1 cellular context compared by ENCODE assay signal in genomic region chr16:70685938-70686375, GRCh38.
TF ChIP-seq lines count a peak whose summit lies in the region.

A gene with protein sequence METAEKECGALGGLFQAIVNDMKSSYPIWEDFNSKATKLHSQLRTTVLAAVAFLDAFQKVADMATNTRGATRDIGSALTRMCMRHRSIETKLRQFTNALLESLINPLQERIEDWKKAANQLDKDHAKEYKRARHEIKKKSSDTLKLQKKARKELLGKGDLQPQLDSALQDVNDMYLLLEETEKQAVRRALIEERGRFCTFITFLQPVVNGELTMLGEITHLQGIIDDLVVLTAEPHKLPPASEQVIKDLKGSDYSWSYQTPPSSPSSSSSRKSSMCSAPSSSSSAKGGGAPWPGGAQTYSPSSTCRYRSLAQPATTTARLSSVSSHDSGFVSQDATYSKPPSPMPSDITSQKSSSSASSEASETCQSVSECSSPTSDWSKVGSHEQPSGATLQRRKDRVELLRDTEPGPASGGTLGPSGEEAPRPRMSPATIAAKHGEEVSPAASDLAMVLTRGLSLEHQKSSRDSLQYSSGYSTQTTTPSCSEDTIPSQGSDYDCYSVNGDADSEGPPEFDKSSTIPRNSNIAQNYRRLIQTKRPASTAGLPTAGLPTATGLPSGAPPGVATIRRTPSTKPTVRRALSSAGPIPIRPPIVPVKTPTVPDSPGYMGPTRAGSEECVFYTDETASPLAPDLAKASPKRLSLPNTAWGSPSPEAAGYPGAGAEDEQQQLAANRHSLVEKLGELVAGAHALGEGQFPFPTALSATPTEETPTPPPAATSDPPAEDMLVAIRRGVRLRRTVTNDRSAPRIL (minus strand): TSS chr16:70686053. CDS start chr16:70685791, 262 bp downstream.

TF ChIP-seq in HepG2, 621 proteins besides CTCF, POLR2A, EP300 and RAD21 (continued from another document and continues in another):
- TF ChIP-seq, protein P1, sequence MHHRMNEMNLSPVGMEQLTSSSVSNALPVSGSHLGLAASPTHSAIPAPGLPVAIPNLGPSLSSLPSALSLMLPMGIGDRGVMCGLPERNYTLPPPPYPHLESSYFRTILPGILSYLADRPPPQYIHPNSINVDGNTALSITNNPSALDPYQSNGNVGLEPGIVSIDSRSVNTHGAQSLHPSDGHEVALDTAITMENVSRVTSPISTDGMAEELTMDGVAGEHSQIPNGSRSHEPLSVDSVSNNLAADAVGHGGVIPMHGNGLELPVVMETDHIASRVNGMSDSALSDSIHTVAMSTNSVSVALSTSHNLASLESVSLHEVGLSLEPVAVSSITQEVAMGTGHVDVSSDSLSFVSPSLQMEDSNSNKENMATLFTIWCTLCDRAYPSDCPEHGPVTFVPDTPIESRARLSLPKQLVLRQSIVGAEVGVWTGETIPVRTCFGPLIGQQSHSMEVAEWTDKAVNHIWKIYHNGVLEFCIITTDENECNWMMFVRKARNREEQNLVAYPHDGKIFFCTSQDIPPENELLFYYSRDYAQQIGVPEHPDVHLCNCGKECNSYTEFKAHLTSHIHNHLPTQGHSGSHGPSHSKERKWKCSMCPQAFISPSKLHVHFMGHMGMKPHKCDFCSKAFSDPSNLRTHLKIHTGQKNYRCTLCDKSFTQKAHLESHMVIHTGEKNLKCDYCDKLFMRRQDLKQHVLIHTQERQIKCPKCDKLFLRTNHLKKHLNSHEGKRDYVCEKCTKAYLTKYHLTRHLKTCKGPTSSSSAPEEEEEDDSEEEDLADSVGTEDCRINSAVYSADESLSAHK (CRISPR knock-in tag; IDR thresholded peaks at IDR 0.05; ENCODE audit: borderline replicate concordance) = no peak
- 0 out of 2 replicates have a peak, but pooled peaks have one; percentile 45 for TF ChIP-seq ZNF121 (CRISPR knock-in tag; IDR thresholded peaks at IDR 0.05)
- no peak for TF ChIP-seq SCMH1 (CRISPR knock-in tag; IDR thresholded peaks at IDR 0.05; ENCODE audit: borderline replicate concordance)
- TF ChIP-seq, protein P2, sequence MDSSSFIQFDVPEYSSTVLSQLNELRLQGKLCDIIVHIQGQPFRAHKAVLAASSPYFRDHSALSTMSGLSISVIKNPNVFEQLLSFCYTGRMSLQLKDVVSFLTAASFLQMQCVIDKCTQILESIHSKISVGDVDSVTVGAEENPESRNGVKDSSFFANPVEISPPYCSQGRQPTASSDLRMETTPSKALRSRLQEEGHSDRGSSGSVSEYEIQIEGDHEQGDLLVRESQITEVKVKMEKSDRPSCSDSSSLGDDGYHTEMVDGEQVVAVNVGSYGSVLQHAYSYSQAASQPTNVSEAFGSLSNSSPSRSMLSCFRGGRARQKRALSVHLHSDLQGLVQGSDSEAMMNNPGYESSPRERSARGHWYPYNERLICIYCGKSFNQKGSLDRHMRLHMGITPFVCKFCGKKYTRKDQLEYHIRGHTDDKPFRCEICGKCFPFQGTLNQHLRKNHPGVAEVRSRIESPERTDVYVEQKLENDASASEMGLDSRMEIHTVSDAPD (CRISPR knock-in tag; IDR thresholded peaks at IDR 0.05) = no peak
- no peak for TF ChIP-seq RARA (CRISPR knock-in tag; IDR thresholded peaks at IDR 0.05)
- TF ChIP-seq ZNF251 (CRISPR knock-in tag; IDR thresholded peaks at IDR 0.05) = no peak
- no peak for TF ChIP-seq ZSCAN12 (CRISPR knock-in tag; IDR thresholded peaks at IDR 0.05)
- no peak for TF ChIP-seq ZNF891 (CRISPR knock-in tag; IDR thresholded peaks at IDR 0.05)
- TF ChIP-seq TGIF2 (CRISPR knock-in tag; IDR thresholded peaks at IDR 0.05) = no peak
- no peak; the same call in 1 of the 2 replicates for TF ChIP-seq KDM3A (CRISPR knock-in tag; IDR thresholded peaks at IDR 0.05; ENCODE audit: low read depth)
- peak; percentile 9; the same call in 1 of the 2 replicates for TF ChIP-seq MIXL1 (CRISPR knock-in tag; IDR thresholded peaks at IDR 0.05)
- TF ChIP-seq ZC3H13 (CRISPR knock-in tag; IDR thresholded peaks at IDR 0.05) = peak; percentile 90
- peak; percentile 56; the same call in 1 of the 2 replicates for TF ChIP-seq MAF1 (CRISPR knock-in tag; IDR thresholded peaks at IDR 0.05; ENCODE audit: borderline replicate concordance)
- TF ChIP-seq, protein P3, sequence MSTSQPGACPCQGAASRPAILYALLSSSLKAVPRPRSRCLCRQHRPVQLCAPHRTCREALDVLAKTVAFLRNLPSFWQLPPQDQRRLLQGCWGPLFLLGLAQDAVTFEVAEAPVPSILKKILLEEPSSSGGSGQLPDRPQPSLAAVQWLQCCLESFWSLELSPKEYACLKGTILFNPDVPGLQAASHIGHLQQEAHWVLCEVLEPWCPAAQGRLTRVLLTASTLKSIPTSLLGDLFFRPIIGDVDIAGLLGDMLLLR (CRISPR knock-in tag; IDR thresholded peaks at IDR 0.05) = no peak
- TF ChIP-seq HOMEZ (CRISPR knock-in tag; IDR thresholded peaks at IDR 0.05; ENCODE audit: low read depth) = no peak
- peak; percentile 86 for TF ChIP-seq MED1 (CRISPR knock-in tag; IDR thresholded peaks at IDR 0.05)
- no peak for TF ChIP-seq TAF1 (CRISPR knock-in tag; IDR thresholded peaks at IDR 0.05)
- TF ChIP-seq, protein P4, sequence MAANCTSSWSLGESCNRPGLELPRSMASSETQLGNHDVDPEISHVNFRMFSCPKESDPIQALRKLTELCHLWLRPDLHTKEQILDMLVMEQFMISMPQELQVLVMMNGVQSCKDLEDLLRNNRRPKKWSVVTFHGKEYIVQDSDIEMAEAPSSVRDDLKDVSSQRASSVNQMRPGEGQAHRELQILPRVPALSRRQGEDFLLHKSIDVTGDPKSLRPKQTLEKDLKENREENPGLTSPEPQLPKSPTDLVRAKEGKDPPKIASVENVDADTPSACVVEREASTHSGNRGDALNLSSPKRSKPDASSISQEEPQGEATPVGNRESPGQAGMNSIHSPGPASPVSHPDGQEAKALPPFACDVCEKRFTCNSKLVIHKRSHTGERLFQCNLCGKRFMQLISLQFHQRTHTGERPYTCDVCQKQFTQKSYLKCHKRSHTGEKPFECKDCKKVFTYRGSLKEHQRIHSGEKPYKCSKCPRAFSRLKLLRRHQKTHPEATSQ (CRISPR knock-in tag; IDR thresholded peaks at IDR 0.05; ENCODE audit: borderline replicate concordance) = no peak
- no peak for TF ChIP-seq ZNF589 (CRISPR knock-in tag; conservative IDR thresholded peaks at IDR 0.05)
- no peak for TF ChIP-seq SYNCRIP (IDR thresholded peaks at IDR 0.05; ENCODE audit: insufficient read depth, low read depth, low read length)
- TF ChIP-seq, protein P5, sequence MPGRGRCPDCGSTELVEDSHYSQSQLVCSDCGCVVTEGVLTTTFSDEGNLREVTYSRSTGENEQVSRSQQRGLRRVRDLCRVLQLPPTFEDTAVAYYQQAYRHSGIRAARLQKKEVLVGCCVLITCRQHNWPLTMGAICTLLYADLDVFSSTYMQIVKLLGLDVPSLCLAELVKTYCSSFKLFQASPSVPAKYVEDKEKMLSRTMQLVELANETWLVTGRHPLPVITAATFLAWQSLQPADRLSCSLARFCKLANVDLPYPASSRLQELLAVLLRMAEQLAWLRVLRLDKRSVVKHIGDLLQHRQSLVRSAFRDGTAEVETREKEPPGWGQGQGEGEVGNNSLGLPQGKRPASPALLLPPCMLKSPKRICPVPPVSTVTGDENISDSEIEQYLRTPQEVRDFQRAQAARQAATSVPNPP (CRISPR knock-in tag; IDR thresholded peaks at IDR 0.05) = no peak
- no peak for TF ChIP-seq ZNF12 (CRISPR knock-in tag; IDR thresholded peaks at IDR 0.05)
- TF ChIP-seq HNRNPL (IDR thresholded peaks at IDR 0.05; ENCODE audit: low read depth, low read length) = no peak
- TF ChIP-seq SIX1 (CRISPR knock-in tag; IDR thresholded peaks at IDR 0.05; ENCODE audit: borderline replicate concordance) = peak; percentile 89
- TF ChIP-seq CREB1 (IDR thresholded peaks at IDR 0.05) = no peak; the same call in 1 of the 2 replicates
- no peak for TF ChIP-seq CREB1 (CRISPR knock-in tag; IDR thresholded peaks at IDR 0.05)
- TF ChIP-seq SMAD3 (CRISPR knock-in tag; IDR thresholded peaks at IDR 0.05) = no peak
- TF ChIP-seq ZFP41 (CRISPR knock-in tag; IDR thresholded peaks at IDR 0.05; ENCODE audit: borderline replicate concordance) = no peak
- TF ChIP-seq RNF2 (conservative IDR thresholded peaks at IDR 0.05; ENCODE audit: low read depth) = no peak
- no peak for TF ChIP-seq MNT (IDR thresholded peaks at IDR 0.05)
- 0 out of 2 replicates have a peak, but pooled peaks have one; percentile 10 for TF ChIP-seq FOSL2 (CRISPR knock-in tag; IDR thresholded peaks at IDR 0.05)
- no peak for TF ChIP-seq MATR3 (CRISPR knock-in tag; IDR thresholded peaks at IDR 0.05)
- TF ChIP-seq ARNT2 (CRISPR knock-in tag; IDR thresholded peaks at IDR 0.05; ENCODE audit: low read depth) = peak; percentile 71; the same call in 1 of the 2 replicates
- TF ChIP-seq ATRX (CRISPR knock-in tag; IDR thresholded peaks at IDR 0.05; ENCODE audit: borderline replicate concordance) = no peak
- TF ChIP-seq ZNF292 (CRISPR knock-in tag; IDR thresholded peaks at IDR 0.05; ENCODE audit: borderline replicate concordance, low read depth) = no peak
- TF ChIP-seq ETV5 (CRISPR knock-in tag; IDR thresholded peaks at IDR 0.05; ENCODE audit: borderline replicate concordance) = no peak
- TF ChIP-seq ZMYM3 (CRISPR knock-in tag; IDR thresholded peaks at IDR 0.05) = no peak
- no peak for TF ChIP-seq BORCS8-MEF2B (CRISPR knock-in tag; IDR thresholded peaks at IDR 0.05)
- peak; percentile 24; the same call in 1 of the 2 replicates for TF ChIP-seq ZNF329 (CRISPR knock-in tag; IDR thresholded peaks at IDR 0.05; ENCODE audit: low read depth)
- no peak for TF ChIP-seq KIAA2018 (CRISPR knock-in tag; IDR thresholded peaks at IDR 0.05; ENCODE audit: borderline replicate concordance)
